Comparison of ENCODE assay signal across 27 cellular contexts in the genomic region with DNA sequence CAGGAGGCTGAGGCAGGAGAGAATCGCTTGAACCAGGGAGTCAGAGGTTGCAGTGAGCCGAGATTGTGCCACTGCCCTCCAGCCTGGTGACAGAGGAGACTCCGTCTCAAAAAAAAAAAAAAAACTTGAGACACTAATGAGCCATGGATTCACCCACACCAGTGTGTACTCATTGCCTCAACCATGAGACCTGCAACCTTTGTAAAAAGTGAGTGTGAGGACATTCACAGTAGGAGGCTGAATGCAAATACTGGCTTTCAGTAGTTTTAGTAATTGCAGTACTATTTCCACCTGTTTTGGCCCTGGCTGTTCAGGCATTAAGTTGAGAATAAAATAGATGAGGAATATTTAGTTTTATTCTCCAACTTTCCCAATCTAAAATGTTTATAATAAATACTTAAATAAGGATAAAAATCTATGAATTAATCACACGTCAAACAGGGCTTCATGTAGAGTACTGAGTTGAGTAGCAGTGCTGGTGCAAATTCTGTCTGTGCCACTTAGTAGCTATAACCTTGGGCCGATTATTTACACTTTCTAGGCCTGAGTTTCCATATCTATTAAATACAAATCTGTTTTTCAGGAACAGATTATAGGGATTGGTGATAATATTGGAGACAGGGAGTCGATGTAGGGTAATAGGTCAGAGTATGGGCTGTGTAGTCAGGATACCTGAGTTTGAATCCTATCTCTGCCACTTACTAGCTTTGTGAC.
A peak's percentile ranks its signal among the peaks of the same experiment; 100 is the strongest.
DNase-seq lines count a peak whose midpoint lies in the region; ATAC-seq and TF ChIP-seq lines count a peak whose summit lies in the region.
"Had no signal": no experiment of that assay in that cellular context is flagged by ENCODE, and none has a peak within 500 bp of the region (broad histone marks: within the 10 kb centered on the region; RNA-seq: fewer than 3 reads in every experiment).

No MANE protein-coding gene starts in this region.

- TF ChIP-seq CTCF in choroid plexus epithelial cell (conservative IDR thresholded peaks at IDR 0.05; ENCODE audit: low read depth, low read length) (no peak), A673 (conservative IDR thresholded peaks at IDR 0.05; ENCODE audit: low read depth, low read length) (no peak)

- peaks cover 4 to 15% (median 8%) of the 10 kb centered on the region in 3 donors for H3K4me1 ChIP-seq in skeletal muscle tissue (ENCODE audit: control insufficient read depth in 3 of 3, insufficient read depth in 3 of 3, low read length in 3 of 3)
- H3K4me1 ChIP-seq in A673 (ENCODE audit: insufficient read depth, low read length, poor library complexity, severe bottlenecking), result no peaks in the 10 kb centered on the region

- peak; percentile 36 for ATAC-seq in GM21529 (IDR thresholded peaks at IDR 0.05; ENCODE audit: unreplicated experiment)
- ATAC-seq: PC-3 had no signal

- CTCF ChIA-PET in A673 (lab: Charles Lee), result no interaction called here

- no peaks in the 10 kb centered on the region for H3K9me3 ChIP-seq in skeletal muscle tissue (ENCODE audit: control insufficient read depth in 3 of 3, low read length in 3 of 3)
- no peaks in the 10 kb centered on the region for H3K9me3 ChIP-seq in A673 (ENCODE audit: low read depth, low read length, poor library complexity, severe bottlenecking)
- H3K9me3 ChIP-seq: heart left ventricle had no signal

- H3K27ac ChIP-seq in skeletal muscle tissue (ENCODE audit: low read depth, low read length) (peak overlapping the region; percentile 10), A673 (ENCODE audit: low read depth, low read length, poor library complexity, severe bottlenecking) (no peak overlapping the region)

- no peak overlapping the region for H3K9ac ChIP-seq in skeletal muscle tissue (ENCODE audit: low read depth in 1 of 3, low read length in 3 of 3)

- no peak overlapping the region for H3K4me3 ChIP-seq in choroid plexus epithelial cell (ENCODE audit: low read depth, low read length)
- H3K4me3 ChIP-seq in skeletal muscle tissue (ENCODE audit: low read length in 3 of 3), result no peak overlapping the region
- no peak overlapping the region for H3K4me3 ChIP-seq in A673 (ENCODE audit: low read depth, low read length, poor library complexity, severe bottlenecking)
- H3K4me3 ChIP-seq: heart left ventricle had no signal

- DNase-seq in NCI-H146 treated with DMSO at 0.1 percent for 48 hours (lab: John Stamatoyannopoulos, UW; ENCODE audit: unreplicated experiment), result peak; percentile 28
- DNase-seq in choroid plexus epithelial cell (ENCODE audit: low read depth), result peak; percentile 38
- no peak for DNase-seq in DMS53 (lab: John Stamatoyannopoulos, UW)
- no peak for DNase-seq in hepatic stellate cell (ENCODE audit: low spot score)
- DNase-seq in A673 (ENCODE audit: low spot score), result no peak
- DNase-seq: activated CD4-positive, alpha-beta memory T cell treated with anti-CD3 and anti-CD28 coated beads for 36 hours; activated CD4-positive, CD25-positive, alpha-beta regulatory T cell; activated CD8-positive, alpha-beta memory T cell treated with anti-CD3 and anti-CD28 coated beads, Interleukin-2, amount 50 U/mL, for 48 hours; activated naive CD8-positive, alpha-beta T cell treated with anti-CD3 and anti-CD28 coated beads for 36 hours; CD4-positive, CD25-positive, alpha-beta regulatory T cell; heart left ventricle; HFFc6; Kasumi-1; MV-4-11; NCI-H1694 treated with DMSO at 0.1 percent for 48 hours; NCI-H2171 treated with DMSO at 0.1 percent for 48 hours; NCI-H526 treated with DMSO at 0.1 percent for 48 hours; PC-3; retina; SHP77 treated with DMSO at 0.1 percent for 48 hours; stimulated activated CD4-positive, alpha-beta T cell treated with anti-CD3 and anti-CD28 coated beads, Interleukin-12 subunit alpha, Interleukin-12 subunit beta, amount 100 ng/mL, for 4 hours; stimulated activated CD4-positive, alpha-beta T cell treated with anti-CD3 and anti-CD28 coated beads, Interleukin-4, amount 100 ng/mL, for 4 hours; stimulated activated naive CD4-positive, alpha-beta T cell; SW 1271; T1000 had no signal

- intact Hi-C loops in A673 (cut with micrococcal nuclease; ENCODE audit: unreplicated experiment), result no loop called here

- H3K36me3 ChIP-seq in skeletal muscle tissue (ENCODE audit: control insufficient read depth in 3 of 3, insufficient read depth in 3 of 3, low read length in 3 of 3), result peaks cover under 1 to 10% (median 2%) of the 10 kb centered on the region in 3 donors
- H3K36me3 ChIP-seq in A673 (ENCODE audit: insufficient read depth, low read length, poor library complexity, severe bottlenecking), result peaks cover 1% of the 10 kb centered on the region

- POLR2A ChIA-PET in A673 (lab: Charles Lee; ENCODE audit: low non-redundant PET), result no interaction called here

- H3K27me3 ChIP-seq in skeletal muscle tissue (ENCODE audit: control insufficient read depth in 3 of 3, insufficient read depth in 3 of 3, low read length in 3 of 3) (no peaks in the 10 kb centered on the region), A673 (replicated peaks; ENCODE audit: insufficient read depth, low read depth, low read length, poor library complexity) (no peaks in the 10 kb centered on the region)
- H3K27me3 ChIP-seq: heart left ventricle had no signal

- no TSS peak for BruUV-seq in A673 (replicated peaks; lab: Mats Ljungman, UMichigan)

Comparison
In these comparisons a context has a peak if more than half of its experiments do, and no peak if none do; other contexts are left out.
1. DNase-seq: peak in NCI-H146 treated with DMSO at 0.1 percent for 48 hours (single experiment) and choroid plexus epithelial cell (single experiment); none in DMS53 (single experiment), hepatic stellate cell (single experiment) and A673 (single experiment).